Comparison of ENCODE assay signal across 14 cellular contexts in the genomic region with DNA sequence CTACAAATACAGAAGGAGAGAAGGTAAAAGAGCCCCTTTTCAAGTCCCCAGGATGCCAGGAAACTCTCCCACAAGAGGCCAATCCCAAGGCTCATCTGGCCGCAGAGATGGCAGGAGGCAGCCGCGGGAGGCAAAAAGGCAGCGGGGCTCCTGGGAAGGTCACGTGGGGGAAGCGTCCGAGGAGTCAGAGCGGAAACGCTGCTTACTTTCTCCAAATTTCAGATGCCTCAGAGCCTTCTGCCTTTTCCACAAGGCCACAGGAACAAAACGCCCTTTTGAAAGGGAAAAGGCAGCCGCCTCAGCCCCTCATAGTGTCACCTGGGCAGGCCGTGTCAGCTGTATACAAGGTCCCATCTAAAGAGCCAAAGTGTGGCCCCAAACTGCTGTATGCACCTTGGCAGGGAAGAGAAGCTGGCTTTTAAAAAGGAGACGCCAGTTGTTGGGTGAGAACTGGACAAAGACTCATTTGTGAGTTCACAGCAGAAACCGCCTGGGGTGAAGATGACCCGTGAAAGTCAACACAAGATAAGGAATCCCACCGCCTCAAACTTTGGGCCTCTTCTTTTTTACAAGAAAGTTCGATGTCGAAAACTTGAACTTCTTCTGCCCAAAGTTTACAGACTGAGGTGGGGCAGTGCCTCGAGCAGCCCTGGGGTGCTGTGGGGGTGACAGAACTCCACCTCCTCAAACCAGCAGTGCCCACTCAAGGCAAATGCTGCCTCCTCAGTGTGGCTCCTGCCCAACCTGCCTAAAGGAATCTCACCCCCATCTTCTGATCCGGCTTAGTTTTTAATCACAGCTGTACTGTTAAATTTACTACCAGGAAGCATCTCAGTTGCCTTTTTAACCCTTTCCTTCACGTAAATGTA. TPM values are rescaled to one million over a fixed set of nuclear protein-coding genes. Genes with fewer than 3 reads are reported as not detected.
A peak's percentile ranks its signal among the peaks of the same experiment; 100 is the strongest.
DNase-seq lines count a peak whose midpoint lies in the region; ATAC-seq and TF ChIP-seq lines count a peak whose summit lies in the region.
"Had no signal": no experiment of that assay in that cellular context is flagged by ENCODE, and none has a peak within 500 bp of the region (broad histone marks: within the 10 kb centered on the region; RNA-seq: fewer than 3 reads in every experiment).

No MANE protein-coding gene starts in this region.

- H3K4me1 Mint-ChIP-seq in CD4-positive, alpha-beta memory T cell, result peaks cover 45 to 88% (median 56%) of the 10 kb centered on the region in 4 donors
- peaks cover 6 to 21% (median 17%) of the 10 kb centered on the region in 3 donors for H3K4me1 Mint-ChIP-seq in IgD-negative memory B cell
- H3K4me1 Mint-ChIP-seq in natural killer cell, result peaks cover 49 to 58% of the 10 kb centered on the region in 2 donors

- H3K4me3 ChIP-seq in CD4-positive, alpha-beta memory T cell (ENCODE audit: low read length in 2 of 2), result no peak overlapping the region
- no peak overlapping the region for H3K4me3 ChIP-seq in colonic mucosa
- H3K4me3 ChIP-seq in aorta (ENCODE audit: low read length in 2 of 2), result no peak overlapping the region
- H3K4me3 ChIP-seq: adrenal gland, esophagus muscularis mucosa had no signal

- peaks cover 78 to 98% of the 10 kb centered on the region in 2 donors for H3K36me3 Mint-ChIP-seq in CD4-positive, alpha-beta memory T cell
- H3K36me3 Mint-ChIP-seq in IgD-negative memory B cell (peaks cover 39% of the 10 kb centered on the region), natural killer cell (peaks cover 31% of the 10 kb centered on the region)

- POLR2A ChIA-PET in CD4-positive, alpha-beta memory T cell (lab: Charles Lee; ENCODE audit: partially characterized antibody), result interaction anchor here (0.9 to 2.0 kb wide), 6 partner anchors 8 to 225 kb away, joined by 3 to 4 read pairs (median 4); no protein-coding TSS in a partner anchor

- ATAC-seq in natural killer cell (no peak), aorta (ENCODE audit: low FRiP score) (no peak), HG03196 (IDR thresholded peaks at IDR 0.05; ENCODE audit: unreplicated experiment) (no peak)

- TF ChIP-seq CTCF in colonic mucosa (IDR thresholded peaks at IDR 0.05), result no peak
- TF ChIP-seq CTCF in natural killer cell (IDR thresholded peaks at IDR 0.05), result no peak

- H3K9me3 Mint-ChIP-seq in CD4-positive, alpha-beta memory T cell, result peaks cover 0 to 5% (median 0%) of the 10 kb centered on the region in 8 donors
- no peaks in the 10 kb centered on the region for H3K9me3 Mint-ChIP-seq in IgD-negative memory B cell
- no peaks in the 10 kb centered on the region for H3K9me3 Mint-ChIP-seq in natural killer cell

- no peaks in the 10 kb centered on the region for H3K27me3 Mint-ChIP-seq in CD4-positive, alpha-beta memory T cell
- H3K27me3 Mint-ChIP-seq in IgD-negative memory B cell, result no peaks in the 10 kb centered on the region
- no peaks in the 10 kb centered on the region for H3K27me3 Mint-ChIP-seq in natural killer cell (ENCODE audit: low read depth in 2 of 2)

- H3K27ac Mint-ChIP-seq in CD4-positive, alpha-beta memory T cell, result peak overlapping the region; percentile 64 to 94 (median 91)
- H3K27ac Mint-ChIP-seq in IgD-negative memory B cell (peak overlapping the region; percentile 86 to 99 (median 97)), natural killer cell (peak overlapping the region; percentile 84 to 87)

- peaks cover 91% of the 10 kb centered on the region for H3K36me3 ChIP-seq in CD4-positive, alpha-beta memory T cell (ENCODE audit: insufficient read depth, low read length)
- H3K36me3 ChIP-seq in colonic mucosa, result peaks cover 40% of the 10 kb centered on the region
- H3K36me3 ChIP-seq in aorta (ENCODE audit: control insufficient read depth in 1 of 2, insufficient read depth in 2 of 2, low read length in 1 of 2), result peaks cover 0 to 7% of the 10 kb centered on the region in 2 donors

- peak overlapping the region in 1 of 2 donors; percentile 83 for H3K9ac ChIP-seq in colonic mucosa (ENCODE audit: low read depth in 2 of 2, low read length in 2 of 2)

- no peak for DNase-seq in CD4-positive, alpha-beta memory T cell
- peak; percentile 49 for DNase-seq in colonic mucosa
- no peak for DNase-seq in natural killer cell
- DNase-seq in SIG-M5 (lab: John Stamatoyannopoulos, UW), result no peak
- no peak for DNase-seq in aorta
- DNase-seq in H4 (ENCODE audit: low spot score), result no peak
- DNase-seq: adrenal gland, kidney, NCI-H2029, OCI-M1, right cardiac atrium had no signal

- WGBS in aorta, 2 donors, result 88 to 89% methylated on average over 21 of the region's 21 CpGs

- H3K27ac ChIP-seq in CD4-positive, alpha-beta memory T cell (ENCODE audit: low read depth, low read length), result no peak overlapping the region
- H3K27ac ChIP-seq in colonic mucosa, result peak overlapping the region; percentile 81
- H3K27ac ChIP-seq in aorta (ENCODE audit: low read depth in 1 of 2, low read length in 2 of 2), result no peak overlapping the region

- H3K9me3 ChIP-seq in CD4-positive, alpha-beta memory T cell (ENCODE audit: control insufficient read depth in 1 of 2, low read length in 2 of 2), result no peaks in the 10 kb centered on the region
- H3K9me3 ChIP-seq in colonic mucosa, result no peaks in the 10 kb centered on the region
- H3K9me3 ChIP-seq in aorta (ENCODE audit: control insufficient read depth, low read length), result no peaks in the 10 kb centered on the region
- H3K9me3 ChIP-seq: adrenal gland, esophagus muscularis mucosa had no signal

- peaks cover 42% of the 10 kb centered on the region for H3K4me1 ChIP-seq in CD4-positive, alpha-beta memory T cell (ENCODE audit: insufficient read depth, low read length)
- peaks cover 13% of the 10 kb centered on the region for H3K4me1 ChIP-seq in colonic mucosa
- H3K4me1 ChIP-seq in aorta (ENCODE audit: control insufficient read depth in 1 of 2, insufficient read depth in 2 of 2, low read length in 2 of 2), result no peaks in the 10 kb centered on the region
- H3K4me1 ChIP-seq: adrenal gland had no signal

- no peaks in the 10 kb centered on the region for H3K27me3 ChIP-seq in CD4-positive, alpha-beta memory T cell (ENCODE audit: insufficient read depth, low read length)
- H3K27me3 ChIP-seq in colonic mucosa (no peaks in the 10 kb centered on the region), aorta (ENCODE audit: control insufficient read depth in 1 of 2, insufficient read depth in 2 of 2, low read length in 1 of 2) (no peaks in the 10 kb centered on the region)
- H3K27me3 ChIP-seq: adrenal gland, esophagus muscularis mucosa had no signal

- peak overlapping the region in 6 of 8 donors; percentile 17 to 73 (median 53) for H3K4me3 Mint-ChIP-seq in CD4-positive, alpha-beta memory T cell
- H3K4me3 Mint-ChIP-seq in IgD-negative memory B cell (peak overlapping the region in 3 of 4 donors; percentile 6 to 73 (median 22)), natural killer cell (no peak overlapping the region)

- CTCF ChIA-PET in CD4-positive, alpha-beta memory T cell (lab: Charles Lee; ENCODE audit: partially characterized antibody), result interaction anchor here (0.6 to 2.2 kb wide), 2 partner anchors 18 to 33 kb away, joined by 3 to 5 read pairs; no protein-coding TSS in a partner anchor

- intact Hi-C loops in CD4-positive, alpha-beta memory T cell (cut with micrococcal nuclease), result no loop called here
- intact Hi-C loops in colonic mucosa (cut with DNase I) (no loop called here), natural killer cell (cut with micrococcal nuclease) (no loop called here), aorta (cut with DNase I) (no loop called here)

RNA-seq across cellular contexts. Expression of a gene that starts 45.4 kb away (rescaled TPM):
- total RNA-seq in CD4-positive, alpha-beta memory T cell, result 100 to 1,000 TPM; 264 to 277 TPM
- 100 to 1,000 TPM; 260 to 268 TPM for polyA plus RNA-seq in CD4-positive, alpha-beta memory T cell
- 588 TPM for polyA plus RNA-seq in IgD-negative memory B cell
- total RNA-seq in colonic mucosa, result 100 to 1,000 TPM; 257 to 424 TPM
- 100 to 1,000 TPM; 119 to 157 (median 133) TPM for total RNA-seq in natural killer cell
- total RNA-seq in aorta, result 10 to 100 TPM; 44.8 to 56.2 TPM
- 100 to 1,000 TPM in 1 of 2 donors, 10 to 100 TPM in 1; 13.4 to 127 TPM for polyA plus RNA-seq in aorta
- total RNA-seq in H4 (2014; rRNA removed; shearing (Covaris generic)), result 29.3 and 31.8 TPM in 2 replicates
